Comparison of ENCODE assay signal across 19 cellular contexts in the genomic region with DNA sequence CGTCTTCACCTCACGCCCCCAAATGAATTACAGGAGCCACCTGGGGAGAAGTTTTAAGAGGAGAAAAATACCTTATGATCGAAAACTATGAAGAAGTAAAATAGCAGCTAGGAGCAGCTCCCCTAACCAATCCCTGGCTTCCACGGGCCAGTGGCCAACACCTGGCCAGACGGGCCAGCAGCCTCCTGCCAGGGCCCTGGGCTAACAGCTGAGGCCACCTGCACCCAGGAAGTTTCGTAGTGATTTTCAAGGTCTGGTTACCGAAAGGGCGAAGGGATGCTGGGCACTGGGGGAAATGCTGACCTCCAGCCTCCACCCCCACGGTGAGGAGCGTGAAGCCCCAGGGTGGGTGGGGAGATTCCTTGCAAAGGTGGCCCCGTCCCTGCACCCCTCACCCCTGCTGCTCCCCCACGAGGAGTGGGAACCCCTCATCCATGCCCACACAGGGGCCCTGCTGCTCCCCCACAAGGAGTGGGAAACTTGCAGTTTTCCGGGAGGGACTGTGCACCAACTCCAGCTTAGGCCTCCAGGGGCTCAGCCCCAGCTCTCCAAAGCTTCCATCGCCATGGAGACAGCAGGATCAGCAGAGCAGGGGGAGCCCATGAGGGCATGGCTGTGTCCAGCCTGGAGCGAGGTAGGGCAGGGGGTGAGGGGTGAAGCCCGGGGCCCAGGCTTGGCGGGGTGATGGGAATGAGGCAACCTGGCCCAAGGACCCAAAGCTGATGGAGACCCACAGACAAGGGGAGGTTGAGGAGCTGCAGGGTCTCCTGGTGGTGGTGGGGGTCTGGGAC. TPM values are rescaled to one million over a fixed set of nuclear protein-coding genes. Genes with fewer than 3 reads are reported as not detected.
DNase-seq lines count a peak whose midpoint lies in the region; ATAC-seq, FAIRE-seq and TF ChIP-seq lines count a peak whose summit lies in the region.
"Had no signal": no experiment of that assay in that cellular context is flagged by ENCODE, and none has a peak within 500 bp of the region (broad histone marks: within the 10 kb centered on the region; RNA-seq: fewer than 3 reads in every experiment).

No MANE protein-coding gene starts in this region.

- no peaks in the 10 kb centered on the region for H3K36me3 ChIP-seq in BLaER1
- H3K36me3 ChIP-seq in WERI-Rb-1: no peaks in the 10 kb centered on the region

- H3K4me3 Mint-ChIP-seq in naive B cell: peak overlapping the region in 1 of 8 donors; percentile 30
- H3K4me3 Mint-ChIP-seq: CD4-positive, alpha-beta T cell; T-cell had no signal

- H3K27ac ChIP-seq in BLaER1 (0 out of 2 replicates have a peak overlapping the region, but pooled peaks have one; percentile 6), WERI-Rb-1 (no peak overlapping the region)
- H3K27ac ChIP-seq: SK-N-MC had no signal

- H3K9me3 ChIP-seq in BLaER1 (no peaks in the 10 kb centered on the region), WERI-Rb-1 (ENCODE audit: severe bottlenecking) (no peaks in the 10 kb centered on the region)

- H4K20me1 ChIP-seq in BLaER1: no peaks in the 10 kb centered on the region

- TF ChIP-seq POLR2A in GM12892 (IDR thresholded peaks at IDR 0.05; ENCODE audit: low read depth, low read length): no peak

- no peak for TF ChIP-seq CTCF in WERI-Rb-1 (IDR thresholded peaks at IDR 0.05; ENCODE audit: low read depth, low read length)

- no peaks in the 10 kb centered on the region; the same call in 1 of the 2 replicates for H3K27me3 ChIP-seq in BLaER1
- no peaks in the 10 kb centered on the region for H3K27me3 ChIP-seq in WERI-Rb-1 (ENCODE audit: insufficient read depth, low read depth, severe bottlenecking)

- DNase-seq in GM12892 (ENCODE audit: insufficient read length) (no peak), WERI-Rb-1 (peak; percentile 59), naive B cell (no peak), CD1c-positive myeloid dendritic cell (ENCODE audit: extremely low spot score) (no peak), glomerular visceral epithelial cell (ENCODE audit: extremely low spot score) (no peak)
- DNase-seq: CD4-positive, alpha-beta T cell; H7; IMR-90; Kasumi-1; NCI-H1105 treated with DMSO at 0.1 percent for 48 hours; NCI-H187; NCI-H526 treated with DMSO at 0.1 percent for 48 hours; T-cell had no signal

- no peaks in the 10 kb centered on the region for H3K36me3 Mint-ChIP-seq in naive B cell
- H3K36me3 Mint-ChIP-seq: T-cell had no signal

- FAIRE-seq in GM12892 (lab: Jason Lieb, UNC): peak; percentile 24

- no peaks in the 10 kb centered on the region for H3K9me3 Mint-ChIP-seq in naive B cell
- H3K9me3 Mint-ChIP-seq: CD4-positive, alpha-beta T cell; T-cell had no signal

- peaks cover 0 to 5% (median 0%) of the 10 kb centered on the region in 3 donors for H3K27me3 Mint-ChIP-seq in naive B cell
- H3K27me3 Mint-ChIP-seq: CD4-positive, alpha-beta T cell; T-cell had no signal

- peak overlapping the region; percentile 33; the same call in 1 of the 2 replicates for H3K4me2 ChIP-seq in BLaER1

- peak overlapping the region in 5 of 6 donors; percentile 78 to 96 (median 90) for H3K27ac Mint-ChIP-seq in naive B cell
- H3K27ac Mint-ChIP-seq: CD4-positive, alpha-beta T cell; T-cell had no signal

- no peak overlapping the region for H3K9ac ChIP-seq in BLaER1

- no peak overlapping the region for H3K4me3 ChIP-seq in BLaER1
- H3K4me3 ChIP-seq in WERI-Rb-1 (ENCODE audit: low read depth, low read length): no peak overlapping the region
- H3K4me3 ChIP-seq: SK-N-MC had no signal

- ATAC-seq in naive B cell (ENCODE audit: low read depth in 2 of 2) (no peak), GM18867 (IDR thresholded peaks at IDR 0.05; ENCODE audit: unreplicated experiment) (no peak), GM19035 (IDR thresholded peaks at IDR 0.05; ENCODE audit: unreplicated experiment) (no peak)
- ATAC-seq: Panc1, Right ventricle myocardium inferior, T-cell had no signal

- H3K4me1 Mint-ChIP-seq in naive B cell: peaks cover 13 to 46% (median 35%) of the 10 kb centered on the region in 3 donors
- H3K4me1 Mint-ChIP-seq: T-cell had no signal

- H3K4me1 ChIP-seq in BLaER1: peaks cover 53% of the 10 kb centered on the region

RNA-seq across cellular contexts. Expression of gene ACSF3, which starts 31.9 kb away (rescaled TPM):
- polyA plus RNA-seq in GM12892 (2012; ENCODE audit: missing spikeins): 17.1 TPM
- 10 to 100 TPM; 30.0 to 43.6 (median 33.9) TPM for polyA plus RNA-seq in naive B cell (ENCODE audit: low read depth in 6 of 6)
